ENCODE assay signal across 8 cellular contexts in genomic region chr16:75555707-75556512, GRCh38. TPM values are rescaled to one million over a fixed set of nuclear protein-coding genes. Genes with fewer than 3 reads are reported as not detected.
A peak's percentile ranks its signal among the peaks of the same experiment; 100 is the strongest.
DNase-seq lines count a peak whose midpoint lies in the region; ATAC-seq and TF ChIP-seq lines count a peak whose summit lies in the region.

A gene with protein sequence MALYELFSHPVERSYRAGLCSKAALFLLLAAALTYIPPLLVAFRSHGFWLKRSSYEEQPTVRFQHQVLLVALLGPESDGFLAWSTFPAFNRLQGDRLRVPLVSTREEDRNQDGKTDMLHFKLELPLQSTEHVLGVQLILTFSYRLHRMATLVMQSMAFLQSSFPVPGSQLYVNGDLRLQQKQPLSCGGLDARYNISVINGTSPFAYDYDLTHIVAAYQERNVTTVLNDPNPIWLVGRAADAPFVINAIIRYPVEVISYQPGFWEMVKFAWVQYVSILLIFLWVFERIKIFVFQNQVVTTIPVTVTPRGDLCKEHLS (minus strand): TSS chr16:75556252. CDS start chr16:75556209, 43 bp downstream.

- no peaks in the 10 kb centered on the region for H3K9me2 ChIP-seq in PC-3 (replicated peaks; ENCODE audit: low read length)

- H3K27me3 Mint-ChIP-seq in activated T-cell treated with anti-CD3 and anti-CD28 coated beads, Interleukin-2, amount 50 U/mL, for 24 hours = peaks cover 9% of the 10 kb centered on the region

- H3K27ac Mint-ChIP-seq in activated T-cell treated with anti-CD3 and anti-CD28 coated beads, Interleukin-2, amount 50 U/mL, for 24 hours = peak within 1 kb of the TSS; percentile 86

- ATAC-seq in GM21447 (IDR thresholded peaks at IDR 0.05; ENCODE audit: unreplicated experiment) (peak; percentile 96), PC-3 (peak; percentile 88), esophagus mucosa (peak; percentile 97)

- H3K79me2 ChIP-seq in PC-3 (ENCODE audit: low read length) = no peaks in the 10 kb centered on the region; the same call in 1 of the 2 replicates

- peaks cover 15% of the 10 kb centered on the region for H3K4me1 Mint-ChIP-seq in activated T-cell treated with anti-CD3 and anti-CD28 coated beads, Interleukin-2, amount 50 U/mL, for 24 hours (ENCODE audit: low read depth)

- no peaks in the 10 kb centered on the region for H4K20me1 ChIP-seq in PC-3 (ENCODE audit: low read length)

- H3K27ac ChIP-seq in HUES6 (ENCODE audit: low read depth, low read length) = no peak within 1 kb of the TSS
- H3K27ac ChIP-seq in PC-3 (ENCODE audit: low read length) = peak within 1 kb of the TSS; percentile 37
- peak within 1 kb of the TSS; percentile 90 for H3K27ac ChIP-seq in muscle layer of colon (ENCODE audit: low read depth, low read length)

- H3K9me3 ChIP-seq in HUES6 (ENCODE audit: control insufficient read depth, insufficient read depth, low read depth, low read length) (no peaks in the 10 kb centered on the region), PC-3 (ENCODE audit: low read length) (no peaks in the 10 kb centered on the region), muscle layer of colon (ENCODE audit: low read length) (no peaks in the 10 kb centered on the region)

- peak within 1 kb of the TSS; percentile 94 for H2AFZ ChIP-seq in PC-3 (ENCODE audit: low read length)

- no peaks in the 10 kb centered on the region for H3K27me3 ChIP-seq in HUES6 (ENCODE audit: control insufficient read depth, insufficient read depth, low read length)
- no peaks in the 10 kb centered on the region for H3K27me3 ChIP-seq in PC-3 (ENCODE audit: low read length)
- H3K27me3 ChIP-seq in muscle layer of colon (ENCODE audit: control insufficient read depth in 1 of 2, insufficient read depth in 2 of 2, low read length in 2 of 2) = no peaks in the 10 kb centered on the region

- H3K4me1 ChIP-seq in HUES6 (ENCODE audit: control insufficient read depth, insufficient read depth, low read length) (peaks cover 20% of the 10 kb centered on the region), PC-3 (ENCODE audit: insufficient read depth, low read length) (peaks cover 5% of the 10 kb centered on the region; the same call in 1 of the 2 replicates), muscle layer of colon (ENCODE audit: insufficient read depth, low read length) (peaks cover 9% of the 10 kb centered on the region)

- POLR2A ChIA-PET in PC-3 (lab: Charles Lee; ENCODE audit: unreplicated experiment) = interaction anchor here (0.8 kb wide), 1 partner anchor 9 kb away, joined by 3 read pairs; no protein-coding TSS in a partner anchor

- H3K4me3 Mint-ChIP-seq in activated T-cell treated with anti-CD3 and anti-CD28 coated beads, Interleukin-2, amount 50 U/mL, for 24 hours = peak within 1 kb of the TSS; percentile 89

- TF ChIP-seq CTCF in PC-3 (conservative IDR thresholded peaks at IDR 0.05; ENCODE audit: low read depth, low read length) = no peak

- H3K4me3 ChIP-seq in HUES6 (ENCODE audit: low read depth, low read length) = peak within 1 kb of the TSS; percentile 75
- peak within 1 kb of the TSS; percentile 96 for H3K4me3 ChIP-seq in PC-3 (ENCODE audit: low read length)
- peak within 1 kb of the TSS; percentile 81 for H3K4me3 ChIP-seq in muscle layer of colon (ENCODE audit: low read depth in 1 of 2, low read length in 2 of 2)

- H3K36me3 ChIP-seq in HUES6 (ENCODE audit: control insufficient read depth, insufficient read depth, low read length) (no peaks in the 10 kb centered on the region), PC-3 (ENCODE audit: low read depth, low read length) (no peaks in the 10 kb centered on the region), muscle layer of colon (ENCODE audit: insufficient read depth, low read length) (no peaks in the 10 kb centered on the region)

- CTCF ChIA-PET in PC-3 (lab: Charles Lee) = interaction anchor here (0.7 kb wide), 1 partner anchor 72 kb away, joined by 3 read pairs; no protein-coding TSS in a partner anchor

- H3F3A ChIP-seq in PC-3 (ENCODE audit: low read length, unreplicated experiment) = no peaks in the 10 kb centered on the region

- intact Hi-C loops in PC-3 (cut with micrococcal nuclease) = loop anchor here (5.0 kb wide), 2 partner anchors 66 to 91 kb away; partner anchors contain the start of genes ADAT1, KARS1 and TERF2IP

- H3K4me2 ChIP-seq in PC-3 (ENCODE audit: low read length) = peak within 1 kb of the TSS; percentile 98

- no peaks in the 10 kb centered on the region for H3K9me3 Mint-ChIP-seq in activated T-cell treated with anti-CD3 and anti-CD28 coated beads, Interleukin-2, amount 50 U/mL, for 24 hours

- peak within 1 kb of the TSS; percentile 37 for H3K9ac ChIP-seq in HUES6 (ENCODE audit: low read length)
- peak within 1 kb of the TSS; percentile 80 for H3K9ac ChIP-seq in PC-3 (ENCODE audit: low read length)
- H3K9ac ChIP-seq in muscle layer of colon (ENCODE audit: low read length) = peak within 1 kb of the TSS; percentile 11

- DNase-seq in DMS114 treated with DMSO at 0.1 percent for 48 hours (lab: John Stamatoyannopoulos, UW; ENCODE audit: unreplicated experiment) (peak; percentile 88), PC-3 (peak; percentile 83)
- peak; percentile 96 for DNase-seq in activated T-cell treated with anti-CD3 and anti-CD28 coated beads, Interleukin-2, amount 50 U/mL, for 24 hours
- peak; percentile 91 to 95 for DNase-seq in stimulated activated CD8-positive, alpha-beta memory T cell treated with anti-CD3 and anti-CD28 coated beads, Interleukin-7, amount 100 ng/mL, for 1 hour (ENCODE audit: low read depth in 2 of 2)

- peaks cover 2% of the 10 kb centered on the region for H3K36me3 Mint-ChIP-seq in activated T-cell treated with anti-CD3 and anti-CD28 coated beads, Interleukin-2, amount 50 U/mL, for 24 hours (ENCODE audit: low read depth)

- BruUV-seq in PC-3 (replicated peaks; lab: Mats Ljungman, UMichigan) = no TSS peak

RNA-seq across cellular contexts. Expression of the gene that starts here (rescaled TPM):
- total RNA-seq in PC-3 (2014; rRNA removed) = 9.6 and 20.2 TPM in 2 replicates
- total RNA-seq in esophagus mucosa = 3.1 TPM

Comparison
In these comparisons a context has a peak if more than half of its experiments do, and no peak if none do; other contexts are left out.
1. H3K9ac ChIP-seq: peak in every context shown above with its lines; median percentile 80 in PC-3; 37 in HUES6; 11 in muscle layer of colon.